Comparison of ENCODE assay signal across 8 cellular contexts in the genomic region with DNA sequence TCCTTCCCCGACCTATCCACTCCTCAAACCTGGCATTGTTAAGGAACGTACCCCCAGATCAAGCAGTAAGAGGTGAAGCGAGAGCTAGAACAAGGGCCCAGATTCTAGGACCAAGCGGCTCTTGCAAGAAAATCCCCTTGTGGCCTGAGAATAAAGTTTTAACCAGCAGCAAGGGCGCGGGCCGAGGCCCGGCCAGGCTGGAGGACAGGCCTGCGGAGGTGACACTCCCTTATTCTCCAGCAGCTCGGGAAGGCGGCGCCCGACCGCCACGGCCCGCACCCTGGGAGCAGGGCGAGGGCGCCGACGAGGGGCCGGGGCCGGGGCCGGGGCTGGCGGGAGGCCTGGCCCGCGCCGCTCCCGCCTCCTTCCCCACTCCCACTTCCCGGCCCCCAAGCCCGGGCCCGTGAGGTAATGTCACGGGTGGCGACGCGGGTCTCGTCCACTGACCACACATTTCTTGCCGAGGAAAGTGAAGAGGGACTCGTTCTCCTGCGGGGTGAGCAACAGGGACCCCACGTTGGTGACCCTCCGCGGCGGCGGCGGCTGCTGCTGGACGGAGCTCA. TPM values are rescaled to one million over a fixed set of nuclear protein-coding genes. Genes with fewer than 3 reads are reported as not detected.
DNase-seq lines count a peak whose midpoint lies in the region; ATAC-seq and TF ChIP-seq lines count a peak whose summit lies in the region.

No MANE protein-coding gene starts in this region.

- no peaks in the 10 kb centered on the region for H3K79me1 ChIP-seq in mesendoderm (ENCODE audit: low read length)

- peak overlapping the region; percentile 96 for H3K27ac ChIP-seq in mesendoderm (ENCODE audit: low read depth, low read length)
- H3K27ac ChIP-seq in subcutaneous abdominal adipose tissue (ENCODE audit: low read depth, low read length), result peak overlapping the region; percentile 97

- no CpG with 5 or more reads among the region's 46 CpGs for WGBS in mesendoderm (ENCODE audit: extremely low coverage, insufficient coverage, low lambda C conversion rate)

- peak overlapping the region; percentile 41 for H3K4ac ChIP-seq in mesendoderm (ENCODE audit: low read depth, low read length)

- H3K9ac ChIP-seq in mesendoderm (ENCODE audit: low read length), result peak overlapping the region; percentile 98
- peak overlapping the region; percentile 87 to 99 (median 98) for H3K9ac ChIP-seq in subcutaneous abdominal adipose tissue (ENCODE audit: low read length in 5 of 5)

- no peak for TF ChIP-seq CTCF in endothelial cell (IDR thresholded peaks at IDR 0.05; ENCODE audit: unreplicated experiment)

- no peaks in the 10 kb centered on the region for H3K36me3 ChIP-seq in mesendoderm (ENCODE audit: control insufficient read depth, insufficient read depth, low read length)
- no peaks in the 10 kb centered on the region for H3K36me3 ChIP-seq in subcutaneous abdominal adipose tissue (ENCODE audit: control insufficient read depth in 5 of 5, insufficient read depth in 5 of 5, low read length in 5 of 5)

- H3K4me1 ChIP-seq in mesendoderm (ENCODE audit: control insufficient read depth, low read depth, low read length) (no peaks in the 10 kb centered on the region), subcutaneous abdominal adipose tissue (ENCODE audit: control insufficient read depth in 5 of 5, insufficient read depth in 5 of 5, low read length in 5 of 5) (peaks cover 1 to 46% (median 44%) of the 10 kb centered on the region in 5 donors)

- H2BK15ac ChIP-seq in mesendoderm (replicated peaks; ENCODE audit: low read depth), result no peak overlapping the region

- H3K27me3 Mint-ChIP-seq in activated CD4-positive, alpha-beta T cell treated with anti-CD3 and anti-CD28 coated beads, Interleukin-2, amount 10 ng/mL, durations not matched to agents 24 days and 14 days, result peaks cover 5% of the 10 kb centered on the region
- peaks cover 10% of the 10 kb centered on the region for H3K27me3 Mint-ChIP-seq in endothelial cell (ENCODE audit: unreplicated experiment)

- peak overlapping the region; percentile 76 for H2BK120ac ChIP-seq in mesendoderm (ENCODE audit: low read depth, low read length)

- H4K8ac ChIP-seq in mesendoderm (ENCODE audit: low read depth, low read length), result no peak overlapping the region

- H4K5ac ChIP-seq in mesendoderm (ENCODE audit: low read length), result no peak overlapping the region

- H3K27ac Mint-ChIP-seq in activated CD4-positive, alpha-beta T cell treated with anti-CD3 and anti-CD28 coated beads, Interleukin-2, amount 10 ng/mL, durations not matched to agents 24 days and 14 days, result peak overlapping the region; percentile 94
- H3K27ac Mint-ChIP-seq in endothelial cell (ENCODE audit: unreplicated experiment), result peak overlapping the region; percentile 94

- H3K27me3 ChIP-seq in mesendoderm (ENCODE audit: insufficient read depth, low read length, poor library complexity) (no peaks in the 10 kb centered on the region), subcutaneous abdominal adipose tissue (ENCODE audit: control insufficient read depth in 5 of 5, insufficient read depth in 4 of 5, low read length in 5 of 5) (no peaks in the 10 kb centered on the region)

- peaks cover 52% of the 10 kb centered on the region for H3K4me1 Mint-ChIP-seq in activated CD4-positive, alpha-beta T cell treated with anti-CD3 and anti-CD28 coated beads, Interleukin-2, amount 10 ng/mL, durations not matched to agents 24 days and 14 days
- H3K4me1 Mint-ChIP-seq in endothelial cell (ENCODE audit: unreplicated experiment), result peaks cover 44% of the 10 kb centered on the region

- H3K23ac ChIP-seq in mesendoderm (ENCODE audit: low read length), result no peak overlapping the region

- peak overlapping the region; percentile 85 for H3K18ac ChIP-seq in mesendoderm (ENCODE audit: low read length)

- H3K4me2 ChIP-seq in mesendoderm (ENCODE audit: low read length), result peak overlapping the region; percentile 25

- H3K56ac ChIP-seq in mesendoderm (ENCODE audit: low read length), result peak overlapping the region; percentile 97

- H2BK5ac ChIP-seq in mesendoderm (ENCODE audit: low read length), result peak overlapping the region; percentile 77

- H3K4me3 ChIP-seq in mesendoderm (ENCODE audit: low read length), result peak overlapping the region; percentile 57
- peak overlapping the region; percentile 92 to 97 (median 96) for H3K4me3 ChIP-seq in subcutaneous abdominal adipose tissue (ENCODE audit: low read depth in 1 of 5, low read length in 5 of 5)

- intact Hi-C loops in activated CD4-positive, alpha-beta T cell treated with anti-CD3 and anti-CD28 coated beads, Interleukin-2, amount 10 ng/mL, durations not matched to agents 24 days and 14 days (cut with micrococcal nuclease), result loop anchor here (2.0 to 5.0 kb wide), 2 partner anchors 213 to 1179 kb away; partner anchors contain the start of genes IQUB and POT1

- H3K9me3 Mint-ChIP-seq in activated CD4-positive, alpha-beta T cell treated with anti-CD3 and anti-CD28 coated beads, Interleukin-2, amount 10 ng/mL, durations not matched to agents 24 days and 14 days, result no peaks in the 10 kb centered on the region
- H3K9me3 Mint-ChIP-seq in endothelial cell (ENCODE audit: unreplicated experiment), result no peaks in the 10 kb centered on the region

- ATAC-seq in GM21529 (IDR thresholded peaks at IDR 0.05; ENCODE audit: unreplicated experiment), result peak; percentile 21

- H3K9me3 ChIP-seq in subcutaneous abdominal adipose tissue (ENCODE audit: control insufficient read depth in 5 of 5, low read length in 5 of 5), result no peaks in the 10 kb centered on the region

- DNase-seq in ELF-1 (ENCODE audit: low read depth, low spot score), result peak; percentile 55
- peak; percentile 39 for DNase-seq in HuH-7.5 (ENCODE audit: low spot score)
- DNase-seq in activated CD4-positive, alpha-beta T cell treated with anti-CD3 and anti-CD28 coated beads, Interleukin-2, amount 10 ng/mL, durations not matched to agents 24 days and 14 days, result peak; percentile 79
- DNase-seq in endothelial cell (ENCODE audit: low spot score), result peak; percentile 48
- peak; percentile 67 for DNase-seq in mesendoderm
- no peak for DNase-seq in SKM-1 (lab: John Stamatoyannopoulos, UW; ENCODE audit: unreplicated experiment)

- H3K4me3 Mint-ChIP-seq in activated CD4-positive, alpha-beta T cell treated with anti-CD3 and anti-CD28 coated beads, Interleukin-2, amount 10 ng/mL, durations not matched to agents 24 days and 14 days, result peak overlapping the region; percentile 89
- peak overlapping the region; percentile 98 for H3K4me3 Mint-ChIP-seq in endothelial cell (ENCODE audit: unreplicated experiment)

- H3K36me3 Mint-ChIP-seq in activated CD4-positive, alpha-beta T cell treated with anti-CD3 and anti-CD28 coated beads, Interleukin-2, amount 10 ng/mL, durations not matched to agents 24 days and 14 days (ENCODE audit: low read depth), result peaks cover 7% of the 10 kb centered on the region
- peaks cover 12% of the 10 kb centered on the region for H3K36me3 Mint-ChIP-seq in endothelial cell (ENCODE audit: low read depth, unreplicated experiment)

- peaks cover 45% of the 10 kb centered on the region for H3K79me2 ChIP-seq in mesendoderm (ENCODE audit: control insufficient read depth, insufficient read depth, low read length)

- no peak overlapping the region for H2AK5ac ChIP-seq in mesendoderm (ENCODE audit: low read length)

RNA-seq across cellular contexts. Expression of gene WASL, which starts 0.6 kb away (rescaled TPM):
- 6.4 and 6.7 TPM in 2 replicates for total RNA-seq in activated CD4-positive, alpha-beta T cell treated with anti-CD3 and anti-CD28 coated beads, Interleukin-2, amount 10 ng/mL, durations not matched to agents 24 days and 14 days
- 33.7 TPM for total RNA-seq in endothelial cell (ENCODE audit: unreplicated experiment)
- 28.2 TPM for polyA plus RNA-seq in mesendoderm (2013, experiment 1 of 2)
- polyA plus RNA-seq in mesendoderm (2013, experiment 2 of 2), result 29.0 TPM
